In genomic region chr16:12067714-12068401, GRCh38 we compare ENCODE assay signal across 8 cellular contexts.
DNase-seq lines count a peak whose midpoint lies in the region; ATAC-seq, FAIRE-seq and TF ChIP-seq lines count a peak whose summit lies in the region.

No MANE protein-coding gene starts in this region.

- DNase-seq in ELF-1 (ENCODE audit: low read depth, low spot score): peak; percentile 61
- peak; percentile 62 for DNase-seq in LNCaP clone FGC (ENCODE audit: low read depth)
- peak; percentile 59 for DNase-seq in RCC 7860 (ENCODE audit: low spot score)
- DNase-seq in activated naive CD4-positive, alpha-beta T cell treated with anti-CD3 and anti-CD28 coated beads, Interleukin-2, amount 50 U/mL, for 72 hours (ENCODE audit: low spot score in 2 of 2): peak in 1 of 2 donors; percentile 46
- DNase-seq in head of caudate nucleus: peak in 39 of 42 donors; percentile 36 to 90 (median 73)
- peak; percentile 89 for DNase-seq in pons (ENCODE audit: low spot score)

- H3K36me3 Mint-ChIP-seq in activated naive CD4-positive, alpha-beta T cell treated with anti-CD3 and anti-CD28 coated beads, Interleukin-2, amount 50 U/mL, for 72 hours: peaks cover 0 to 4% of the 10 kb centered on the region in 2 donors

- no peak overlapping the region for H3K27ac Mint-ChIP-seq in activated naive CD4-positive, alpha-beta T cell treated with anti-CD3 and anti-CD28 coated beads, Interleukin-2, amount 50 U/mL, for 72 hours

- peak; percentile 57 for FAIRE-seq in RCC 7860 (lab: Jason Lieb, UNC)

- intact Hi-C loops in head of caudate nucleus (cut with DNase I): loop anchor here (5.0 to 10.0 kb wide), 2 partner anchors 93 to 121 kb away; partner anchors contain the start of gene SNX29

- TF ChIP-seq CTCF in LNCaP clone FGC (IDR thresholded peaks at IDR 0.05; ENCODE audit: control insufficient read depth, extremely low read depth, insufficient read depth): peak; percentile 97

- peak; percentile 67 to 75 for ATAC-seq in activated naive CD4-positive, alpha-beta T cell treated with anti-CD3 and anti-CD28 coated beads, Interleukin-2, amount 50 U/mL, for 72 hours
- ATAC-seq in GM21526 (IDR thresholded peaks at IDR 0.05; ENCODE audit: low FRiP score, unreplicated experiment) (no peak), GM19023 (IDR thresholded peaks at IDR 0.05; ENCODE audit: unreplicated experiment) (no peak)

- no peak overlapping the region for H3K4me3 ChIP-seq in LNCaP clone FGC (ENCODE audit: low read depth, low read length)

- H3K9me3 Mint-ChIP-seq in activated naive CD4-positive, alpha-beta T cell treated with anti-CD3 and anti-CD28 coated beads, Interleukin-2, amount 50 U/mL, for 72 hours: no peaks in the 10 kb centered on the region

Comparison
In these comparisons a context has a peak if more than half of its experiments do, and no peak if none do; other contexts are left out.
1. ATAC-seq: peak in activated naive CD4-positive, alpha-beta T cell treated with anti-CD3 and anti-CD28 coated beads, Interleukin-2, amount 50 U/mL, for 72 hours (2 of 2); none in GM21526 (single experiment) and GM19023 (single experiment).